Comparison of ENCODE assay signal across 8 cellular contexts in genomic region chr12:57888407-57889157, GRCh38. TPM values are rescaled to one million over a fixed set of nuclear protein-coding genes. Genes with fewer than 3 reads are reported as not detected.
DNase-seq lines count a peak whose midpoint lies in the region; ATAC-seq and TF ChIP-seq lines count a peak whose summit lies in the region.

No MANE protein-coding gene starts in this region.

- no peaks in the 10 kb centered on the region for H3K9me2 ChIP-seq in GM23338 (ENCODE audit: insufficient read depth)
- no peaks in the 10 kb centered on the region for H3K9me2 ChIP-seq in hepatocyte (replicated peaks; ENCODE audit: insufficient read depth)

- TF ChIP-seq POLR2A in erythroblast (IDR thresholded peaks at IDR 0.05; ENCODE audit: low read length) = no peak

- peaks cover 26% of the 10 kb centered on the region for H3K4me1 Mint-ChIP-seq in GM23338
- H3K4me1 Mint-ChIP-seq in activated naive CD8-positive, alpha-beta T cell treated with anti-CD3 and anti-CD28 coated beads, Interleukin-2, amount 50 U/mL, for 24 hours = peaks cover 11% of the 10 kb centered on the region

- peak overlapping the region; percentile 58 for H3K27ac Mint-ChIP-seq in GM23338
- H3K27ac Mint-ChIP-seq in activated naive CD8-positive, alpha-beta T cell treated with anti-CD3 and anti-CD28 coated beads, Interleukin-2, amount 50 U/mL, for 24 hours = no peak overlapping the region

- CTCF ChIA-PET in GM10248 (lab: Yijun Ruan, JAX) = interaction anchor here (0.9 to 2.2 kb wide), 6 partner anchors 10 to 106 kb away, joined by 3 to 8 read pairs (median 5); partner anchors contain the start of gene TSFM

- H3K4me2 ChIP-seq in GM23338 (peak overlapping the region; percentile 68), hepatocyte (peak overlapping the region; percentile 62), skeletal muscle satellite cell (ENCODE audit: low read length) (peak overlapping the region; percentile 70)

- TF ChIP-seq CTCF in GM23338 (conservative IDR thresholded peaks at IDR 0.05; ENCODE audit: low read depth in 2 of 2) (no peak), hepatocyte (IDR thresholded peaks at IDR 0.05; ENCODE audit: poor library complexity) (no peak), GM10248 (IDR thresholded peaks at IDR 0.05; ENCODE audit: control extremely low read depth, extremely low read depth, low read depth, missing control alignments) (no peak)

- peak; percentile 76 for DNase-seq in GM23338 (ENCODE audit: low spot score)
- peak; percentile 76 for DNase-seq in NCI-H2196 (lab: John Stamatoyannopoulos, UW; ENCODE audit: unreplicated experiment)
- no peak for DNase-seq in activated naive CD8-positive, alpha-beta T cell treated with anti-CD3 and anti-CD28 coated beads, Interleukin-2, amount 50 U/mL, for 24 hours
- peak; percentile 66 for DNase-seq in hepatocyte (ENCODE audit: low spot score)
- DNase-seq in GM10248 (ENCODE audit: extremely low spot score) = no peak
- no peak for DNase-seq in erythroblast (lab: John Stamatoyannopoulos, UW)

- WGBS in hepatocyte (ENCODE audit: low lambda C conversion rate, missing lambda C conversion rate) = 31% methylated on average over 15 of the region's 15 CpGs

- H3F3A ChIP-seq in GM23338 (replicated peaks; ENCODE audit: low read depth) = 0 out of 2 replicates have a peak, but pooled peaks cover 2% of the 10 kb centered on the region

- H3K79me2 ChIP-seq in GM23338 (replicated peaks; ENCODE audit: insufficient read depth) (no peaks in the 10 kb centered on the region), hepatocyte (no peaks in the 10 kb centered on the region)

- H3K36me3 ChIP-seq in GM23338 (ENCODE audit: insufficient read depth) (no peaks in the 10 kb centered on the region), hepatocyte (replicated peaks; ENCODE audit: insufficient read depth, low read depth) (no peaks in the 10 kb centered on the region), skeletal muscle satellite cell (ENCODE audit: insufficient read depth, low read length) (no peaks in the 10 kb centered on the region)

- H3K27me3 ChIP-seq in GM23338 (ENCODE audit: insufficient read depth) (0 out of 2 replicates have a peak, but pooled peaks cover 3% of the 10 kb centered on the region), hepatocyte (no peaks in the 10 kb centered on the region), skeletal muscle satellite cell (ENCODE audit: control insufficient read depth, insufficient read depth, low read length) (no peaks in the 10 kb centered on the region)

- H3K4me3 ChIP-seq in GM23338 = peak overlapping the region; percentile 30
- H3K4me3 ChIP-seq in hepatocyte = no peak overlapping the region
- H3K4me3 ChIP-seq in skeletal muscle satellite cell (ENCODE audit: low read length) = peak overlapping the region; percentile 41

- H2AFZ ChIP-seq in GM23338 (peak overlapping the region; percentile 99), hepatocyte (peak overlapping the region; percentile 24)

- H3K27ac ChIP-seq in GM23338 (ENCODE audit: low read depth) (no peak overlapping the region), hepatocyte (peak overlapping the region; percentile 88)

- H4K20me1 ChIP-seq in GM23338 (replicated peaks; ENCODE audit: insufficient read depth) = no peaks in the 10 kb centered on the region
- H4K20me1 ChIP-seq in hepatocyte (ENCODE audit: insufficient read depth, poor library complexity, severe bottlenecking) = no peaks in the 10 kb centered on the region

- POLR2A ChIA-PET in GM10248 (lab: Yijun Ruan, JAX) = no interaction called here

- H3K27me3 Mint-ChIP-seq in GM23338 (ENCODE audit: insufficient read depth, low read depth, poor library complexity) = peaks cover 7% of the 10 kb centered on the region
- H3K27me3 Mint-ChIP-seq in activated naive CD8-positive, alpha-beta T cell treated with anti-CD3 and anti-CD28 coated beads, Interleukin-2, amount 50 U/mL, for 24 hours = peaks cover 9% of the 10 kb centered on the region

- H3K9me3 ChIP-seq in hepatocyte (ENCODE audit: low read depth) (no peaks in the 10 kb centered on the region), skeletal muscle satellite cell (replicated peaks; ENCODE audit: low read length) (no peaks in the 10 kb centered on the region)

- H3K4me1 ChIP-seq in GM23338 (ENCODE audit: insufficient read depth) (peaks cover 21% of the 10 kb centered on the region), hepatocyte (ENCODE audit: insufficient read depth) (peaks cover 36% of the 10 kb centered on the region), skeletal muscle satellite cell (ENCODE audit: control insufficient read depth, insufficient read depth, low read length) (peaks cover 37% of the 10 kb centered on the region)

- peaks cover 7% of the 10 kb centered on the region; the same call in 2 of the 3 replicates for H3K9me3 Mint-ChIP-seq in GM23338
- H3K9me3 Mint-ChIP-seq in activated naive CD8-positive, alpha-beta T cell treated with anti-CD3 and anti-CD28 coated beads, Interleukin-2, amount 50 U/mL, for 24 hours = peaks cover 8% of the 10 kb centered on the region

- H3K4me3 Mint-ChIP-seq in GM23338 = peak overlapping the region; percentile 48
- peak overlapping the region; percentile 45 for H3K4me3 Mint-ChIP-seq in activated naive CD8-positive, alpha-beta T cell treated with anti-CD3 and anti-CD28 coated beads, Interleukin-2, amount 50 U/mL, for 24 hours

- ATAC-seq in GM23338 (peak; percentile 76), HG02623 (IDR thresholded peaks at IDR 0.05; ENCODE audit: unreplicated experiment) (no peak)
- peak; percentile 76 for ATAC-seq in activated naive CD8-positive, alpha-beta T cell treated with anti-CD3 and anti-CD28 coated beads, Interleukin-2, amount 50 U/mL, for 24 hours

- peak overlapping the region; percentile 21 for H3K9ac ChIP-seq in skeletal muscle satellite cell (ENCODE audit: low read depth, low read length)

- H3K36me3 Mint-ChIP-seq in GM23338 (ENCODE audit: low read depth) = peaks cover 4% of the 10 kb centered on the region; the same call in 2 of the 3 replicates
- no peaks in the 10 kb centered on the region for H3K36me3 Mint-ChIP-seq in activated naive CD8-positive, alpha-beta T cell treated with anti-CD3 and anti-CD28 coated beads, Interleukin-2, amount 50 U/mL, for 24 hours (ENCODE audit: low read depth)

RNA-seq across cellular contexts. Expression of gene CTDSP2, which starts 42.1 kb away (rescaled TPM):
- 66.3 and 81.9 TPM in 2 replicates for total RNA-seq in GM23338 (2014; rRNA removed; shearing (Covaris generic))
- polyA plus RNA-seq in GM23338 (2016; fragmentation: Nextera tagmentation; extraction: Ambion mirVana) = 20.8 and 22.8 TPM in 2 replicates
- total RNA-seq in hepatocyte = 96.8 and 107 TPM in 2 replicates
- 59.3 and 75.9 TPM in 2 replicates for polyA plus RNA-seq in hepatocyte
- 38.8 and 41.3 TPM in 2 replicates for total RNA-seq in skeletal muscle satellite cell (2012; rRNA removed)

RNA-seq across cellular contexts. Expression of gene ATP23, which starts 52.8 kb away (rescaled TPM):
- 14.7 and 22.4 TPM in 2 replicates for total RNA-seq in GM23338 (2014; rRNA removed; shearing (Covaris generic))
- polyA plus RNA-seq in GM23338 (2016; fragmentation: Nextera tagmentation; extraction: Ambion mirVana) = 21.0 and 22.1 TPM in 2 replicates
- total RNA-seq in hepatocyte = 6.8 and 13.7 TPM in 2 replicates
- polyA plus RNA-seq in hepatocyte = 6.3 and 9.1 TPM in 2 replicates
- 6.1 and 7.4 TPM in 2 replicates for total RNA-seq in skeletal muscle satellite cell (2012; rRNA removed)

Comparison
In these comparisons a context has a peak if more than half of its experiments do, and no peak if none do; other contexts are left out.
1. DNase-seq: peak in GM23338 (single experiment), NCI-H2196 (single experiment) and hepatocyte (single experiment); none in activated naive CD8-positive, alpha-beta T cell treated with anti-CD3 and anti-CD28 coated beads, Interleukin-2, amount 50 U/mL, for 24 hours (single experiment), GM10248 (single experiment) and erythroblast (0 of 2).
2. Peak in every context shown above with its lines, with median percentiles within 50 percentile points of each other: H3K4me2 ChIP-seq.